ENCODE assay signal across 17 cellular contexts in the genomic region with DNA sequence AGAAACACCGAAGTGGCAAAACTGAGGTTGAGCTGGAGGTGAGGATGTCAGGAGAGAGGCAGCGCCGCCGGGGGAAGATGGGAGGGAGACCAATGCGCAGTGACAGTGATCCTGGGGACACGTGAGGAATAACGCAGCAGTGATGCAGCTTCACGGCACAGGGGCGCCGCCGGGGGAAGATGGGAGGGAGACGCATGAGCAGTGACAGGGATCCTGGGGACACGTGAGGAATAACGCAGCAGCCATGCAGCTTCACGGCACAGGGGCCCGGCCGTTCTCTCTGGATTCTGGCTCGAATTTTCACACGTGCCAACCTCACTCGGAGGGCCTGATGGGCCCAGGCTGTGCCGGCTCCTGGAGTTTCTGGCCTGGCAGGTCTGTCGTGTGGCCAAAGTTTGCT.
DNase-seq lines count a peak whose midpoint lies in the region; ATAC-seq and TF ChIP-seq lines count a peak whose summit lies in the region.
"Had no signal": no experiment of that assay in that cellular context is flagged by ENCODE, and none has a peak within 500 bp of the region (broad histone marks: within the 10 kb centered on the region; RNA-seq: fewer than 3 reads in every experiment).

No MANE protein-coding gene starts in this region.

- ATAC-seq in heart right ventricle (no peak), left ventricle myocardium superior (no peak), HG02973 (IDR thresholded peaks at IDR 0.05; ENCODE audit: unreplicated experiment) (no peak)

- H3K36me3 Mint-ChIP-seq in mesothelial cell of epicardium: no peaks in the 10 kb centered on the region
- H3K36me3 Mint-ChIP-seq: CD8-positive, alpha-beta memory T cell had no signal

- no peaks in the 10 kb centered on the region for H3K9me3 Mint-ChIP-seq in mesothelial cell of epicardium
- H3K9me3 Mint-ChIP-seq: CD8-positive, alpha-beta memory T cell had no signal

- H3K9ac ChIP-seq in skeletal muscle tissue (ENCODE audit: low read depth in 1 of 3, low read length in 3 of 3): no peak overlapping the region
- H3K9ac ChIP-seq: BLaER1 treated with 17β-estradiol and CSF1 and Interleukin-3, amounts not matched to agents 10 nM and 100 nM had no signal

- DNase-seq in heart right ventricle (no peak), left ventricle myocardium superior (no peak), head of caudate nucleus (peak; percentile 20 to 83 (median 54)), SIG-M5 treated with dmso at 0.1 percent for 504 hours (lab: John Stamatoyannopoulos, UW; ENCODE audit: unreplicated experiment) (no peak), mesothelial cell of epicardium (ENCODE audit: low spot score in 2 of 2, unreplicated experiment in 2 of 2) (no peak)
- DNase-seq: CD8-positive, alpha-beta memory T cell; DMS79 treated with DMSO at 0.1 percent for 48 hours; GOT3; KBM-7; MV-4-11; NCI-H1417 treated with DMSO at 0.1 percent for 48 hours; NCI-H2029 treated with DMSO at 0.1 percent for 48 hours; NCI-H510A; PC-9 had no signal

- H3K27ac ChIP-seq in heart right ventricle (peak overlapping the region in 7 of 10 donors; percentile 2 to 76 (median 43)), skeletal muscle tissue (ENCODE audit: low read depth, low read length) (peak overlapping the region; percentile 47)
- H3K27ac ChIP-seq: BLaER1 treated with 17β-estradiol and CSF1 and Interleukin-3, amounts not matched to agents 10 nM and 100 nM; PC-9 had no signal

- H3K27me3 Mint-ChIP-seq in mesothelial cell of epicardium (ENCODE audit: low read depth): no peaks in the 10 kb centered on the region

- intact Hi-C loops in heart right ventricle (cut with DNase I): loop anchor here in 2 of 10 donors (10.0 kb wide), 2 partner anchors 81 to 161 kb away; no protein-coding TSS in a partner anchor
- intact Hi-C loops in left ventricle myocardium superior (cut with micrococcal nuclease): no loop called here
- intact Hi-C loops in head of caudate nucleus (cut with DNase I): no loop called here

- H3K36me3 ChIP-seq in heart right ventricle (no peaks in the 10 kb centered on the region), skeletal muscle tissue (ENCODE audit: control insufficient read depth in 3 of 3, insufficient read depth in 3 of 3, low read length in 3 of 3) (no peaks in the 10 kb centered on the region)
- H3K36me3 ChIP-seq: BLaER1 treated with 17β-estradiol and CSF1 and Interleukin-3, amounts not matched to agents 10 nM and 100 nM had no signal

- no peak overlapping the region for H3K27ac Mint-ChIP-seq in mesothelial cell of epicardium

- peaks cover 1% of the 10 kb centered on the region for H3K4me1 Mint-ChIP-seq in mesothelial cell of epicardium
- H3K4me1 Mint-ChIP-seq: CD8-positive, alpha-beta memory T cell had no signal

- H3K9me3 ChIP-seq in heart right ventricle (no peaks in the 10 kb centered on the region), skeletal muscle tissue (ENCODE audit: control insufficient read depth in 3 of 3, low read length in 3 of 3) (no peaks in the 10 kb centered on the region)
- H3K9me3 ChIP-seq: BLaER1 treated with 17β-estradiol and CSF1 and Interleukin-3, amounts not matched to agents 10 nM and 100 nM had no signal

- H3K4me3 Mint-ChIP-seq in mesothelial cell of epicardium: no peak overlapping the region
- H3K4me3 Mint-ChIP-seq: CD8-positive, alpha-beta memory T cell had no signal

- H3K4me3 ChIP-seq in heart right ventricle (no peak overlapping the region), skeletal muscle tissue (ENCODE audit: low read length in 3 of 3) (no peak overlapping the region)
- H3K4me3 ChIP-seq: BLaER1 treated with 17β-estradiol and CSF1 and Interleukin-3, amounts not matched to agents 10 nM and 100 nM; PC-9 had no signal

- H3K27me3 ChIP-seq in heart right ventricle: peaks cover 0 to 5% (median 0%) of the 10 kb centered on the region in 7 donors
- no peaks in the 10 kb centered on the region for H3K27me3 ChIP-seq in skeletal muscle tissue (ENCODE audit: control insufficient read depth in 3 of 3, insufficient read depth in 3 of 3, low read length in 3 of 3)

- 92 to 93% methylated on average over 22 of the region's 22 CpGs for WGBS in heart right ventricle, 2 donors

- TF ChIP-seq CTCF in heart right ventricle (IDR thresholded peaks at IDR 0.05) (no peak), mesothelial cell of epicardium (IDR thresholded peaks at IDR 0.05; ENCODE audit: unreplicated experiment) (no peak)

- H3K4me1 ChIP-seq in heart right ventricle: peaks cover 2 to 69% (median 10%) of the 10 kb centered on the region in 9 donors
- H3K4me1 ChIP-seq in skeletal muscle tissue (ENCODE audit: control insufficient read depth in 3 of 3, insufficient read depth in 3 of 3, low read length in 3 of 3): peaks cover 25 to 32% (median 25%) of the 10 kb centered on the region in 3 donors

Comparison
In these comparisons a context has a peak if more than half of its experiments do, and no peak if none do; other contexts are left out.
1. DNase-seq: peak in head of caudate nucleus (42 of 42); none in heart right ventricle (0 of 2), left ventricle myocardium superior (single experiment), SIG-M5 treated with dmso at 0.1 percent for 504 hours (single experiment) and mesothelial cell of epicardium (0 of 2).